Comparison of ENCODE assay signal across 1 cellular context in the genomic region with DNA sequence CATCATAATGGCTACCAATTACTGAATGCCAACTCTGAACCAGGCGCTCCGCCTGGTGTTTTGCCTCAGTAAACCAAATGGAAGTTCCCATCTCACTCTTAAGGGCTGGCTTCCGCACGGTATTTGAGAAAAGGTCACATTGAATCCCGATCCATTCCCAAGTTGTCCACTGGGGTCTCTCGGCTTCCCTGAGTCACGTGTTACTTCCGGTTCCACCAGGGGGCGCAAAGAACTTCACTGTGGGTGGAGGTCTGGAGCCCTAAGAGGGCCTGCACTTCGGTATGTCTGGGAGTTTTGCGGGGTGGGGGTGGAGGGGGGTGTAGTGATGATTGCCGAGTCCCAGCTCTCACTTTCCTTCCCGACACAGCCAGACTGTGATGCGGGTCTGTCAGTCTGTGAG.
TF ChIP-seq lines count a peak whose summit lies in the region.

No MANE protein-coding gene starts in this region.

TF ChIP-seq in K562, 482 proteins besides CTCF, POLR2A, EP300 and RAD21:
- TF ChIP-seq, protein P1, sequence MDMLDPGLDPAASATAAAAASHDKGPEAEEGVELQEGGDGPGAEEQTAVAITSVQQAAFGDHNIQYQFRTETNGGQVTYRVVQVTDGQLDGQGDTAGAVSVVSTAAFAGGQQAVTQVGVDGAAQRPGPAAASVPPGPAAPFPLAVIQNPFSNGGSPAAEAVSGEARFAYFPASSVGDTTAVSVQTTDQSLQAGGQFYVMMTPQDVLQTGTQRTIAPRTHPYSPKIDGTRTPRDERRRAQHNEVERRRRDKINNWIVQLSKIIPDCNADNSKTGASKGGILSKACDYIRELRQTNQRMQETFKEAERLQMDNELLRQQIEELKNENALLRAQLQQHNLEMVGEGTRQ (CRISPR knock-in tag; IDR thresholded peaks at IDR 0.05) = peak; percentile 65
- no peak for TF ChIP-seq SNIP1 (IDR thresholded peaks at IDR 0.05; ENCODE audit: low read depth)
- TF ChIP-seq BHLHE40 (IDR thresholded peaks at IDR 0.05; ENCODE audit: low read length) = peak; percentile 73
- TF ChIP-seq ETV1 (tag; conservative IDR thresholded peaks at IDR 0.05; ENCODE audit: low read depth) = peak; percentile 86
- peak; percentile 71 for TF ChIP-seq CTCFL (IDR thresholded peaks at IDR 0.05; ENCODE audit: borderline replicate concordance, insufficient read depth, low read depth, low read length, poor library complexity, severe bottlenecking)
- TF ChIP-seq RAD51 (IDR thresholded peaks at IDR 0.05; ENCODE audit: borderline replicate concordance, low read depth) = peak; percentile 39; the same call in 1 of the 2 replicates
- TF ChIP-seq GABPB1 (CRISPR knock-in tag; IDR thresholded peaks at IDR 0.05) = peak; percentile 30; the same call in 1 of the 2 replicates
- TF ChIP-seq, protein P2, sequence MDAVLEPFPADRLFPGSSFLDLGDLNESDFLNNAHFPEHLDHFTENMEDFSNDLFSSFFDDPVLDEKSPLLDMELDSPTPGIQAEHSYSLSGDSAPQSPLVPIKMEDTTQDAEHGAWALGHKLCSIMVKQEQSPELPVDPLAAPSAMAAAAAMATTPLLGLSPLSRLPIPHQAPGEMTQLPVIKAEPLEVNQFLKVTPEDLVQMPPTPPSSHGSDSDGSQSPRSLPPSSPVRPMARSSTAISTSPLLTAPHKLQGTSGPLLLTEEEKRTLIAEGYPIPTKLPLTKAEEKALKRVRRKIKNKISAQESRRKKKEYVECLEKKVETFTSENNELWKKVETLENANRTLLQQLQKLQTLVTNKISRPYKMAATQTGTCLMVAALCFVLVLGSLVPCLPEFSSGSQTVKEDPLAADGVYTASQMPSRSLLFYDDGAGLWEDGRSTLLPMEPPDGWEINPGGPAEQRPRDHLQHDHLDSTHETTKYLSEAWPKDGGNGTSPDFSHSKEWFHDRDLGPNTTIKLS (IDR thresholded peaks at IDR 0.05; ENCODE audit: borderline replicate concordance, low read depth) = no peak
- no peak for TF ChIP-seq CUX1 (CRISPR knock-in tag; IDR thresholded peaks at IDR 0.05)
- 0 out of 2 replicates have a peak, but pooled peaks have one; percentile 52 for TF ChIP-seq MITF (IDR thresholded peaks at IDR 0.05)
- TF ChIP-seq ZMIZ1 (IDR thresholded peaks at IDR 0.05; ENCODE audit: low read depth in 2 of 2, low read length in 2 of 2) = no peak
- TF ChIP-seq GABPA (tag; conservative IDR thresholded peaks at IDR 0.05; ENCODE audit: low read depth) = 0 out of 2 replicates have a peak, but pooled peaks have one; percentile 17
- TF ChIP-seq SIX5 (IDR thresholded peaks at IDR 0.05; ENCODE audit: borderline replicate concordance in 1 of 2, insufficient read depth in 1 of 2, low read depth in 1 of 2, low read length in 2 of 2) = no peak
- TF ChIP-seq CCNT2 (IDR thresholded peaks at IDR 0.05; ENCODE audit: borderline replicate concordance, extremely low read depth, insufficient read length, low read depth, low read length) = no peak
